In genomic region chr2:30405266-30405592, GRCh38 we compare ENCODE assay signal across 16 cellular contexts. TPM values are rescaled to one million over a fixed set of nuclear protein-coding genes. Genes with fewer than 3 reads are reported as not detected.
DNase-seq lines count a peak whose midpoint lies in the region; ATAC-seq, FAIRE-seq and TF ChIP-seq lines count a peak whose summit lies in the region.
"Had no signal": no experiment of that assay in that cellular context is flagged by ENCODE, and none has a peak within 500 bp of the region (broad histone marks: within the 10 kb centered on the region; RNA-seq: fewer than 3 reads in every experiment).

No MANE protein-coding gene starts in this region.

- no peak for TF ChIP-seq EP300 in H1 (IDR thresholded peaks at IDR 0.05; ENCODE audit: borderline replicate concordance in 1 of 2, low read depth in 2 of 2, low read length in 2 of 2)

- H3K27me3 ChIP-seq in left ventricle myocardium inferior (ENCODE audit: low read depth) (no peaks in the 10 kb centered on the region), H1 (replicated peaks in 1 of 4; ENCODE audit: control insufficient read depth in 3 of 4, extremely low read depth in 1 of 4, insufficient read depth in 3 of 4, low read length in 3 of 4) (peaks cover 0 to 5% (median 0%) of the 10 kb centered on the region in 4 experiments; a peak in 2 of 7 replicates)
- H3K27me3 ChIP-seq: SJSA1 had no signal

- H3K27me3 Mint-ChIP-seq in nephron (ENCODE audit: low read depth): peaks cover 12% of the 10 kb centered on the region

- H3K27ac ChIP-seq in left ventricle myocardium inferior (replicated peaks) (peak overlapping the region; percentile 76), H1 (ENCODE audit: low read depth, low read length) (no peak overlapping the region)
- H3K27ac ChIP-seq: RWPE1, SJSA1 had no signal

- H3K36me3 Mint-ChIP-seq in nephron (ENCODE audit: low read depth): no peaks in the 10 kb centered on the region

- WGBS in H1 (ENCODE audit: extremely low coverage in 1 of 2, insufficient coverage in 1 of 2, insufficient read length in 1 of 2, insufficient replicate concordance in 2 of 2, low coverage in 1 of 2, low lambda C conversion rate in 2 of 2, missing lambda C conversion rate in 1 of 2), 2 experiments: 86% methylated on average over 1 of the region's 1 CpG; no CpG with 5 or more reads in 1 of the 2 experiments

- H2BK20ac ChIP-seq in H1 (ENCODE audit: low read length): no peak overlapping the region; the same call in 1 of the 2 replicates

- intact Hi-C loops in left ventricle myocardium inferior (cut with micrococcal nuclease): no loop called here
- intact Hi-C loops in Right ventricle myocardium superior (cut with DNase I): no loop called here

- ATAC-seq in Right ventricle myocardium superior (ENCODE audit: poor library complexity) (no peak), GM21717 (IDR thresholded peaks at IDR 0.05; ENCODE audit: unreplicated experiment) (no peak), GM18909 (IDR thresholded peaks at IDR 0.05; ENCODE audit: poor library complexity, unreplicated experiment) (no peak)

- peaks cover 82% of the 10 kb centered on the region for H3K4me1 Mint-ChIP-seq in nephron

- H3K9me3 Mint-ChIP-seq in nephron: no peaks in the 10 kb centered on the region

- peak overlapping the region in 1 of 2 experiments; percentile 52; a peak in 2 of 4 replicates for H3K4me2 ChIP-seq in H1 (ENCODE audit: insufficient read depth in 1 of 2, low read depth in 2 of 2, low read length in 2 of 2)

- FAIRE-seq in H1 (lab: Jason Lieb, UNC) (no peak), frontal cortex (lab: Jason Lieb, UNC) (no peak)

- H3K23me2 ChIP-seq in H1 (ENCODE audit: low read depth, low read length): no peaks in the 10 kb centered on the region

- no peak overlapping the region for H2BK120ac ChIP-seq in H1 (replicated peaks; ENCODE audit: low read depth, low read length)

- no peaks in the 10 kb centered on the region for H4K20me1 ChIP-seq in H1 (replicated peaks in 1 of 2; ENCODE audit: control insufficient read depth in 1 of 2, insufficient read depth in 2 of 2, low read length in 2 of 2)

- no peak overlapping the region for H3K4me3 ChIP-seq in left ventricle myocardium inferior
- peak overlapping the region in 1 of 4 experiments; percentile 30; a peak in 2 of 8 replicates for H3K4me3 ChIP-seq in H1 (ENCODE audit: extremely low read depth in 1 of 4, insufficient read depth in 2 of 4, low read depth in 3 of 4, low read length in 4 of 4)
- H3K4me3 ChIP-seq: HAP-1, SJSA1 had no signal

- no peak overlapping the region for H4K5ac ChIP-seq in H1 (ENCODE audit: insufficient read length, low read depth, low read length)

- H2BK5ac ChIP-seq in H1 (ENCODE audit: low read depth, low read length): peak overlapping the region; percentile 31; the same call in 1 of the 2 replicates

- no peaks in the 10 kb centered on the region for H3K79me2 ChIP-seq in H1 (ENCODE audit: control insufficient read depth in 1 of 2, insufficient read depth in 2 of 2, low read length in 2 of 2)

- peak overlapping the region; percentile 40 for H4K91ac ChIP-seq in H1 (replicated peaks; ENCODE audit: insufficient read length, low read length)

- H3K9me3 ChIP-seq in left ventricle myocardium inferior (replicated peaks) (no peaks in the 10 kb centered on the region), H1 (ENCODE audit: insufficient read depth in 2 of 2, low read depth in 1 of 2, low read length in 1 of 2) (no peaks in the 10 kb centered on the region)
- H3K9me3 ChIP-seq: HAP-1, SJSA1 had no signal

- CTCF ChIA-PET in H1 (lab: Charles Lee; ENCODE audit: partially characterized antibody): interaction anchor here (0.6 to 2.0 kb wide), 2 partner anchors 26 to 983 kb away, joined by 3 to 6 read pairs; no protein-coding TSS in a partner anchor

- H3K27ac Mint-ChIP-seq in nephron: peak overlapping the region; percentile 94 to 98 (median 94)

- H3K4me3 Mint-ChIP-seq in nephron: peak overlapping the region in 1 of 3 experiments; percentile 19

- POLR2A ChIA-PET in H1 (lab: Charles Lee; ENCODE audit: partially characterized antibody): interaction anchor here (0.8 to 1.6 kb wide), 2 partner anchors 11 to 25 kb away, joined by 3 to 4 read pairs; no protein-coding TSS in a partner anchor

- no peaks in the 10 kb centered on the region for H3K79me1 ChIP-seq in H1 (ENCODE audit: low read depth, low read length)

- no peak overlapping the region for H2AFZ ChIP-seq in H1 (ENCODE audit: low read length)

- H3K18ac ChIP-seq in H1 (ENCODE audit: extremely low read depth, low read length): peak overlapping the region; percentile 75; the same call in 1 of the 2 replicates

- H3K56ac ChIP-seq in H1 (replicated peaks; ENCODE audit: insufficient read length, low read depth, low read length): no peak overlapping the region

- no peak overlapping the region; the same call in 1 of the 2 replicates for H2BK15ac ChIP-seq in H1 (ENCODE audit: low read length)

- no peak for DNase-seq in left ventricle myocardium inferior
- no peak for DNase-seq in Right ventricle myocardium superior
- DNase-seq in H1 (ENCODE audit: low read depth in 1 of 2, low spot score in 2 of 2): no peak
- no peak for DNase-seq in frontal cortex (ENCODE audit: low spot score in 2 of 2)
- DNase-seq: AML-193, KG1, NCI-H1436, NCI-H2029, NCI-H2171 treated with DMSO at 0.1 percent for 48 hours, NCI-H748 treated with DMSO at 0.1 percent for 48 hours had no signal

- TF ChIP-seq CTCF in left ventricle myocardium inferior (IDR thresholded peaks at IDR 0.05; ENCODE audit: borderline replicate concordance) (no peak), H1 (IDR thresholded peaks at IDR 0.05; ENCODE audit: control extremely low read depth in 1 of 3, insufficient read depth in 1 of 3, low read depth in 1 of 3, low read length in 3 of 3) (no peak), nephron (IDR thresholded peaks at IDR 0.05; ENCODE audit: unreplicated experiment in 3 of 3) (no peak)

- H4K8ac ChIP-seq in H1 (ENCODE audit: extremely low read depth, insufficient read depth, low read length): no peak overlapping the region

- no peak for TF ChIP-seq RAD21 in H1 (IDR thresholded peaks at IDR 0.05 in 1 of 2, conservative IDR thresholded peaks at IDR 0.05 in 1 of 2; ENCODE audit: low read depth in 2 of 2, low read length in 2 of 2)

- no peak overlapping the region for H3K14ac ChIP-seq in H1 (ENCODE audit: insufficient read length)

- H2BK12ac ChIP-seq in H1 (ENCODE audit: low read depth, low read length): no peak overlapping the region

- no peak for TF ChIP-seq POLR2A in H1 (IDR thresholded peaks at IDR 0.05; ENCODE audit: control extremely low read depth in 1 of 2, low read depth in 2 of 2, low read length in 2 of 2)

- H2AK5ac ChIP-seq in H1 (ENCODE audit: low read depth, low read length): no peak overlapping the region

- no peak overlapping the region for H3K4ac ChIP-seq in H1 (replicated peaks; ENCODE audit: insufficient read length, low read depth, low read length)

- no peak overlapping the region for H3K23ac ChIP-seq in H1 (ENCODE audit: insufficient read length)

- H3K4me1 ChIP-seq in left ventricle myocardium inferior (peaks cover 64% of the 10 kb centered on the region), H1 (replicated peaks in 1 of 4; ENCODE audit: control insufficient read depth in 3 of 4, insufficient read depth in 4 of 4, low read length in 3 of 4) (peaks cover 3 to 19% (median 11%) of the 10 kb centered on the region in 4 experiments)

- H3K36me3 ChIP-seq in left ventricle myocardium inferior: no peaks in the 10 kb centered on the region
- no peaks in the 10 kb centered on the region for H3K36me3 ChIP-seq in H1 (ENCODE audit: control insufficient read depth in 2 of 4, insufficient read depth in 4 of 4, low read length in 3 of 4)
- H3K36me3 ChIP-seq: HAP-1, SJSA1 had no signal

- no peak overlapping the region for H3K9ac ChIP-seq in H1 (replicated peaks in 1 of 4; ENCODE audit: extremely low read depth in 1 of 4, low read depth in 3 of 4, low read length in 3 of 4)

TF ChIP-seq in H1, 55 proteins besides CTCF, POLR2A, EP300 and RAD21 (continues in another document):
- TF ChIP-seq BCL11A (IDR thresholded peaks at IDR 0.05; ENCODE audit: low read depth in 2 of 2, low read length in 2 of 2) (no peak), JUND (IDR thresholded peaks at IDR 0.05; ENCODE audit: low read length) (no peak), YY1 (IDR thresholded peaks at IDR 0.05; ENCODE audit: low read depth, low read length) (no peak), SAP30 (IDR thresholded peaks at IDR 0.05; ENCODE audit: insufficient read depth, insufficient replicate concordance, low read length) (no peak), TAF1 (IDR thresholded peaks at IDR 0.05; ENCODE audit: low read depth, low read length) (no peak), HDAC2 (IDR thresholded peaks at IDR 0.05; ENCODE audit: borderline replicate concordance in 1 of 2, low read depth in 2 of 2, low read length in 2 of 2) (no peak), USF2 (IDR thresholded peaks at IDR 0.05; ENCODE audit: low read length) (no peak), SRF (IDR thresholded peaks at IDR 0.05; ENCODE audit: low read depth, low read length) (no peak), FOSL1 (IDR thresholded peaks at IDR 0.05; ENCODE audit: insufficient read depth, low read depth, low read length) (no peak), NANOG (IDR thresholded peaks at IDR 0.05; ENCODE audit: insufficient read depth, low read depth, low read length, poor library complexity, severe bottlenecking) (no peak)

RNA-seq across cellular contexts. Expression of gene LCLAT1, which starts 41.8 kb away (rescaled TPM):
- total RNA-seq in left ventricle myocardium inferior (41.0 TPM), Right ventricle myocardium superior (26.3 TPM), frontal cortex (23.6 TPM)
- total RNA-seq in H1 (2021; fragmentation: NEBNext Ultra II Directional; extraction: Animal tissue kit (Norgen Biotek cat#: 25700)): 20.4 and 22.0 TPM in 2 replicates
- polyA plus RNA-seq in H1 (2011; rRNA removed): 7.3 and 7.6 TPM in 2 replicates
- 6.8 TPM for polyA plus RNA-seq in H1 (2011; cell fraction: cytosol; rRNA removed)
- 6.3 TPM for polyA plus RNA-seq in H1 (2011; cell fraction: nucleus; rRNA removed)
- polyA plus RNA-seq in H1 (2012, experiment 1 of 2): 5.1 to 6.7 TPM (median 5.9 TPM) in 4 replicates
- 0.79 TPM for polyA plus RNA-seq in H1 (2012, experiment 2 of 2)
- polyA plus RNA-seq in H1 (2013, experiment 1 of 2): 14.3 TPM
- polyA plus RNA-seq in H1 (2013, experiment 2 of 2): 16.9 TPM
- polyA minus RNA-seq in H1 (2011; rRNA and poly(A)+ RNA removed): 31.2 and 33.5 TPM in 2 replicates
- polyA minus RNA-seq in H1 (2011; cell fraction: cytosol; rRNA and poly(A)+ RNA removed): 15.2 TPM
- 27.4 TPM for polyA minus RNA-seq in H1 (2011; cell fraction: nucleus; rRNA and poly(A)+ RNA removed)
